In genomic region chr18:43129946-43130523, GRCh38 we compare ENCODE assay signal across 13 cellular contexts. TPM values are rescaled to one million over a fixed set of nuclear protein-coding genes. Genes with fewer than 3 reads are reported as not detected.
DNase-seq lines count a peak whose midpoint lies in the region; ATAC-seq, FAIRE-seq and TF ChIP-seq lines count a peak whose summit lies in the region.
"Had no signal": no experiment of that assay in that cellular context is flagged by ENCODE, and none has a peak within 500 bp of the region (broad histone marks: within the 10 kb centered on the region; RNA-seq: fewer than 3 reads in every experiment).

No MANE protein-coding gene starts in this region.

- ATAC-seq in heart left ventricle = no peak
- ATAC-seq in left cardiac atrium = no peak
- no peak for ATAC-seq in HG03159 (IDR thresholded peaks at IDR 0.05; ENCODE audit: unreplicated experiment)
- ATAC-seq in T-helper 17 cell = no peak
- ATAC-seq: activated T-cell treated with anti-CD3 and anti-CD28 coated beads, Interleukin-2, amount 50 U/mL, for 72 hours had no signal

- H3K9me3 ChIP-seq in heart left ventricle (no peaks in the 10 kb centered on the region), SJSA1 (replicated peaks) (no peaks in the 10 kb centered on the region), SJCRH30 (replicated peaks) (no peaks in the 10 kb centered on the region), T-helper 17 cell (ENCODE audit: control insufficient read depth, low read length, poor library complexity, severe bottlenecking) (no peaks in the 10 kb centered on the region)
- H3K9me3 ChIP-seq: transverse colon had no signal

- no peak for FAIRE-seq in urothelium cell line (lab: Jason Lieb, UNC)

- H3K4me1 Mint-ChIP-seq in T-helper 17 cell = no peaks in the 10 kb centered on the region

- H3K27me3 Mint-ChIP-seq in T-helper 17 cell = no peaks in the 10 kb centered on the region

- H3K27me3 ChIP-seq in heart left ventricle = no peaks in the 10 kb centered on the region
- H3K27me3 ChIP-seq in SJSA1 (replicated peaks) = no peaks in the 10 kb centered on the region; the same call in 1 of the 2 replicates
- no peaks in the 10 kb centered on the region for H3K27me3 ChIP-seq in SJCRH30
- H3K27me3 ChIP-seq: transverse colon had no signal

- WGBS in heart left ventricle, 4 donors = 63 to 72% (median 71%) methylated on average over 5 of the region's 5 CpGs

- H3K4me3 ChIP-seq in heart left ventricle (peak overlapping the region in 10 of 12 donors; percentile 6 to 52 (median 31)), SJSA1 (peak overlapping the region; percentile 23), SJCRH30 (no peak overlapping the region)
- H3K4me3 ChIP-seq: transverse colon had no signal

- H3K4me1 ChIP-seq in heart left ventricle (no peaks in the 10 kb centered on the region), SJSA1 (replicated peaks) (no peaks in the 10 kb centered on the region; the same call in 1 of the 2 replicates), SJCRH30 (no peaks in the 10 kb centered on the region)
- H3K4me1 ChIP-seq: transverse colon had no signal

- no peak for DNase-seq in heart left ventricle
- no peak for DNase-seq in left cardiac atrium
- DNase-seq in SJSA1 (ENCODE audit: low read depth in 1 of 2, low spot score in 2 of 2) = peak in 1 of 2 experiments; percentile 4
- DNase-seq in left kidney (ENCODE audit: low read depth, low spot score) = peak; percentile 22
- DNase-seq in urothelium cell line (ENCODE audit: low spot score) = peak; percentile 12
- DNase-seq in SJCRH30 = no peak
- DNase-seq in T-helper 17 cell = no peak
- DNase-seq: activated T-cell treated with anti-CD3 and anti-CD28 coated beads, Interleukin-2, amount 50 U/mL, for 72 hours; H7; kidney glomerular epithelial cell; SIG-M5; transverse colon had no signal

- no peak overlapping the region for H3K27ac Mint-ChIP-seq in T-helper 17 cell
- H3K27ac Mint-ChIP-seq: activated T-cell treated with anti-CD3 and anti-CD28 coated beads, Interleukin-2, amount 50 U/mL, for 72 hours had no signal

- TF ChIP-seq CTCF in heart left ventricle (IDR thresholded peaks at IDR 0.05) = no peak

- H3K36me3 ChIP-seq in heart left ventricle (no peaks in the 10 kb centered on the region), SJSA1 (no peaks in the 10 kb centered on the region), SJCRH30 (no peaks in the 10 kb centered on the region)
- H3K36me3 ChIP-seq: transverse colon had no signal

- H3K4me3 Mint-ChIP-seq in T-helper 17 cell = no peak overlapping the region
- H3K4me3 Mint-ChIP-seq: activated T-cell treated with anti-CD3 and anti-CD28 coated beads, Interleukin-2, amount 50 U/mL, for 72 hours had no signal

- no peak overlapping the region for H3K27ac ChIP-seq in heart left ventricle
- no peak overlapping the region for H3K27ac ChIP-seq in SJSA1
- no peak overlapping the region for H3K27ac ChIP-seq in SJCRH30
- H3K27ac ChIP-seq: transverse colon had no signal

- intact Hi-C loops in heart left ventricle (cut with DNase I) (no loop called here), left cardiac atrium (cut with DNase I) (no loop called here)

- TF ChIP-seq POLR2A in heart left ventricle (IDR thresholded peaks at IDR 0.05) = no peak

- no peaks in the 10 kb centered on the region for H3K36me3 Mint-ChIP-seq in T-helper 17 cell (ENCODE audit: low read depth)

RNA-seq across cellular contexts. Expression of gene RIT2, which starts 14.6 kb away (rescaled TPM):
- total RNA-seq in heart left ventricle (not detected), left cardiac atrium (not detected), T-helper 17 cell (not detected)
- not detected for polyA plus RNA-seq in heart left ventricle
- not detected in 2 replicates for total RNA-seq in SJSA1 (2014; rRNA removed; shearing (Covaris generic))
- total RNA-seq in SJCRH30 (2014; rRNA removed; shearing (Covaris generic)) = not detected in 2 replicates
- total RNA-seq: activated T-cell treated with anti-CD3 and anti-CD28 coated beads, Interleukin-2, amount 50 U/mL, for 72 hours; transverse colon had no signal

Comparison
In these comparisons a context has a peak if more than half of its experiments do, and no peak if none do; other contexts are left out.
1. DNase-seq: peak in left kidney (single experiment) and urothelium cell line (single experiment); none in heart left ventricle (0 of 5), left cardiac atrium (single experiment), SJCRH30 (0 of 2) and T-helper 17 cell (0 of 3).